Comparison of ENCODE assay signal across 18 cellular contexts in the genomic region with DNA sequence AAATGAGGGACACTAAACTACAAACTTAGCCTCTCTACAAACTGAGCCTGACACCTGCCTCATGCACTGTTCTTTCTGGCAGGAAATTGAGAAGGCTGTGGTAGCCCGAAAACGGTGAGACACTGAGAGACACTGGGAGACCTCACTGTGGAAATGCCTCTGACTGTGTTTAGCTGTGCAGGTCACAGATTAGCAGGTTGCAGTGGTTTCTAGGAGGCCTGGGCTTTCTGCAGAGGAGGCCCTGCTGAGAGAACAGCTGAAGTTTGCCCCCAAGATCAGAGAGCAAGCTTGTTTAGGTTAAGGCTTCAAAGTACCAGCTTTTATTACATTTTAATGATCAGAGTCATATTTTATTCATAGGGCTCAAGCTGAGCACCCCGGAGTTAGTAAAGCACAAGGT.
A peak's percentile ranks its signal among the peaks of the same experiment; 100 is the strongest.
DNase-seq lines count a peak whose midpoint lies in the region; ATAC-seq and TF ChIP-seq lines count a peak whose summit lies in the region.
"Had no signal": no experiment of that assay in that cellular context is flagged by ENCODE, and none has a peak within 500 bp of the region (broad histone marks: within the 10 kb centered on the region; RNA-seq: fewer than 3 reads in every experiment).

No MANE protein-coding gene starts in this region.

- peaks cover 31% of the 10 kb centered on the region for H3K4me1 Mint-ChIP-seq in nephron

- H3K36me3 ChIP-seq in SJCRH30 (no peaks in the 10 kb centered on the region), left lung (no peaks in the 10 kb centered on the region)
- H3K36me3 ChIP-seq: Peyer's patch had no signal

- H3K4me3 Mint-ChIP-seq in nephron: no peak overlapping the region
- H3K4me3 Mint-ChIP-seq: T-helper 1 cell treated with Interleukin-12 subunit alpha and Interleukin-12 subunit beta and Interleukin-4 antibody, amounts not matched to agents 30 μg/mL and 1 μg/mL, for 36 hours had no signal

- H3K27ac Mint-ChIP-seq in nephron: peak overlapping the region; percentile 51 to 78 (median 68)
- H3K27ac Mint-ChIP-seq: T-helper 1 cell treated with Interleukin-12 subunit alpha and Interleukin-12 subunit beta and Interleukin-4 antibody, amounts not matched to agents 30 μg/mL and 1 μg/mL, for 36 hours had no signal

- CTCF ChIA-PET in HEK293T (lab: Yijun Ruan, JAX): no interaction called here

- POLR2A ChIA-PET in HEK293T (lab: Yijun Ruan, JAX): no interaction called here

- no peak overlapping the region for H3K4me3 ChIP-seq in SJCRH30
- H3K4me3 ChIP-seq in left lung: no peak overlapping the region
- H3K4me3 ChIP-seq: Peyer's patch had no signal

- no peak overlapping the region for H3K27ac ChIP-seq in SJCRH30
- H3K27ac ChIP-seq in left lung: no peak overlapping the region

- H3K27me3 ChIP-seq in SJCRH30 (no peaks in the 10 kb centered on the region), left lung (peaks cover 0 to 6% of the 10 kb centered on the region in 2 donors)
- H3K27me3 ChIP-seq: Peyer's patch had no signal

- ATAC-seq in left lung: no peak

- TF ChIP-seq CTCF in nephron (IDR thresholded peaks at IDR 0.05; ENCODE audit: unreplicated experiment in 3 of 3) (no peak), left lung (IDR thresholded peaks at IDR 0.05) (no peak)

- peaks cover 3% of the 10 kb centered on the region for H3K27me3 Mint-ChIP-seq in nephron (ENCODE audit: low read depth)

- DNase-seq in DMS 273 (lab: John Stamatoyannopoulos, UW; ENCODE audit: unreplicated experiment) (peak; percentile 37), HEK293T (ENCODE audit: extremely low spot score) (peak; percentile 52), SJCRH30 (peak; percentile 18 to 54), left lung (no peak), NCI-H345 (lab: John Stamatoyannopoulos, UW) (no peak)
- no peak for DNase-seq in stimulated activated CD4-positive, alpha-beta T cell treated with anti-CD3 and anti-CD28 coated beads, Interleukin-2, amount 100 ng/mL, for 24 hours
- no peak for DNase-seq in stimulated activated naive CD4-positive, alpha-beta T cell treated with Interleukin-2 at 50 U/mL for 16 hours (lab: John Stamatoyannopoulos, UW)
- DNase-seq: 8988T, C1 segment of cervical spinal cord, DMS53, IMR-90, NCI-H1436 treated with DMSO at 0.1 percent for 48 hours, NCI-H446 treated with DMSO at 0.1 percent for 48 hours, NCI-H82, Right ventricle myocardium superior had no signal

- H3K9me3 ChIP-seq in SJCRH30 (replicated peaks) (no peaks in the 10 kb centered on the region), left lung (no peaks in the 10 kb centered on the region)
- H3K9me3 ChIP-seq: Peyer's patch had no signal

- H3K9me3 Mint-ChIP-seq in nephron: peaks cover 2% of the 10 kb centered on the region
- H3K9me3 Mint-ChIP-seq: T-helper 1 cell treated with Interleukin-12 subunit alpha and Interleukin-12 subunit beta and Interleukin-4 antibody, amounts not matched to agents 30 μg/mL and 1 μg/mL, for 36 hours had no signal

- intact Hi-C loops in left lung (cut with DNase I): no loop called here

- H3K4me1 ChIP-seq in SJCRH30 (peaks cover 5% of the 10 kb centered on the region; the same call in 1 of the 2 replicates), left lung (no peaks in the 10 kb centered on the region)
- H3K4me1 ChIP-seq: Peyer's patch had no signal

- no peaks in the 10 kb centered on the region for H3K36me3 Mint-ChIP-seq in nephron (ENCODE audit: low read depth)

TF ChIP-seq in HEK293T, 16 proteins besides CTCF, POLR2A, EP300 and RAD21:
- TF ChIP-seq LEF1 (IDR thresholded peaks at IDR 0.05; ENCODE audit: borderline replicate concordance) (no peak), FOXK2 (IDR thresholded peaks at IDR 0.05) (no peak), ELF4 (IDR thresholded peaks at IDR 0.05) (no peak), TARDBP (IDR thresholded peaks at IDR 0.05) (no peak), BHLHE40 (IDR thresholded peaks at IDR 0.05; ENCODE audit: borderline replicate concordance) (no peak), SP1 (IDR thresholded peaks at IDR 0.05) (no peak), L3MBTL2 (conservative IDR thresholded peaks at IDR 0.05) (no peak), ARNT (IDR thresholded peaks at IDR 0.05) (no peak), FOXA1 (IDR thresholded peaks at IDR 0.05) (no peak), NFRKB (IDR thresholded peaks at IDR 0.05) (no peak)
- TF ChIP-seq, protein P1, sequence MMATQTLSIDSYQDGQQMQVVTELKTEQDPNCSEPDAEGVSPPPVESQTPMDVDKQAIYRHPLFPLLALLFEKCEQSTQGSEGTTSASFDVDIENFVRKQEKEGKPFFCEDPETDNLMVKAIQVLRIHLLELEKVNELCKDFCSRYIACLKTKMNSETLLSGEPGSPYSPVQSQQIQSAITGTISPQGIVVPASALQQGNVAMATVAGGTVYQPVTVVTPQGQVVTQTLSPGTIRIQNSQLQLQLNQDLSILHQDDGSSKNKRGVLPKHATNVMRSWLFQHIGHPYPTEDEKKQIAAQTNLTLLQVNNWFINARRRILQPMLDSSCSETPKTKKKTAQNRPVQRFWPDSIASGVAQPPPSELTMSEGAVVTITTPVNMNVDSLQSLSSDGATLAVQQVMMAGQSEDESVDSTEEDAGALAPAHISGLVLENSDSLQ (IDR thresholded peaks at IDR 0.05): no peak

Comparison
In these comparisons a context has a peak if more than half of its experiments do, and no peak if none do; other contexts are left out.
1. DNase-seq: peak in DMS 273 (single experiment), HEK293T (single experiment) and SJCRH30 (2 of 2); none in stimulated activated CD4-positive, alpha-beta T cell treated with anti-CD3 and anti-CD28 coated beads, Interleukin-2, amount 100 ng/mL, for 24 hours (0 of 2), left lung (0 of 2), NCI-H345 (single experiment) and stimulated activated naive CD4-positive, alpha-beta T cell treated with Interleukin-2 at 50 U/mL for 16 hours (single experiment).